In genomic region chr2:218985021-218985324, GRCh38 we compare ENCODE assay signal across 10 cellular contexts. TPM values are rescaled to one million over a fixed set of nuclear protein-coding genes. Genes with fewer than 3 reads are reported as not detected.
A peak's percentile ranks its signal among the peaks of the same experiment; 100 is the strongest.
DNase-seq lines count a peak whose midpoint lies in the region; TF ChIP-seq lines count a peak whose summit lies in the region.
"Had no signal": no experiment of that assay in that cellular context is flagged by ENCODE, and none has a peak within 500 bp of the region (broad histone marks: within the 10 kb centered on the region; RNA-seq: fewer than 3 reads in every experiment).

Gene FEV, minus strand, starts transcription at chr2:218985184. Its CDS starts 109 bp downstream, at chr2:218985075.

- peak within 1 kb of the TSS; percentile 41 for H3K4me3 ChIP-seq in NT2/D1 (ENCODE audit: insufficient read length, low read depth)
- H3K4me3 ChIP-seq in iPS-18c (ENCODE audit: insufficient read depth, low read depth, low read length): peak within 1 kb of the TSS; percentile 34
- peak within 1 kb of the TSS; percentile 9 to 37 (median 13) for H3K4me3 ChIP-seq in stomach

- no peak within 1 kb of the TSS for H3K4me3 Mint-ChIP-seq in activated naive CD4-positive, alpha-beta T cell treated with anti-CD3 and anti-CD28 coated beads, Interleukin-2, amount 10 ng/mL, durations not matched to agents 7 days and 5 days
- H3K4me3 Mint-ChIP-seq in osteocyte (ENCODE audit: unreplicated experiment): no peak within 1 kb of the TSS

- peak within 1 kb of the TSS; percentile 52 for H3K27ac Mint-ChIP-seq in activated naive CD4-positive, alpha-beta T cell treated with anti-CD3 and anti-CD28 coated beads, Interleukin-2, amount 10 ng/mL, durations not matched to agents 7 days and 5 days
- no peak within 1 kb of the TSS for H3K27ac Mint-ChIP-seq in osteocyte (ENCODE audit: unreplicated experiment)

- WGBS in stomach, 5 donors: 0 to 2% (median 0%) methylated on average over 11 to 32 of the region's 32 CpGs

- CTCF ChIA-PET in activated naive CD4-positive, alpha-beta T cell treated with anti-CD3 and anti-CD28 coated beads, Interleukin-2, amount 10 ng/mL, durations not matched to agents 7 days and 5 days (lab: Charles Lee): no interaction called here

- H3K4me1 Mint-ChIP-seq in activated naive CD4-positive, alpha-beta T cell treated with anti-CD3 and anti-CD28 coated beads, Interleukin-2, amount 10 ng/mL, durations not matched to agents 7 days and 5 days: peaks cover 25% of the 10 kb centered on the region
- peaks cover 25% of the 10 kb centered on the region for H3K4me1 Mint-ChIP-seq in osteocyte (ENCODE audit: unreplicated experiment)

- TF ChIP-seq EP300 in stomach (IDR thresholded peaks at IDR 0.05): no peak

- intact Hi-C loops in stomach (cut with DNase I; ENCODE audit: low total_unique reads): no loop called here

- peaks cover 98% of the 10 kb centered on the region for H3K27me3 Mint-ChIP-seq in activated naive CD4-positive, alpha-beta T cell treated with anti-CD3 and anti-CD28 coated beads, Interleukin-2, amount 10 ng/mL, durations not matched to agents 7 days and 5 days
- H3K27me3 Mint-ChIP-seq in osteocyte (ENCODE audit: unreplicated experiment): peaks cover 80% of the 10 kb centered on the region

- no peaks in the 10 kb centered on the region for H3K9me3 Mint-ChIP-seq in activated naive CD4-positive, alpha-beta T cell treated with anti-CD3 and anti-CD28 coated beads, Interleukin-2, amount 10 ng/mL, durations not matched to agents 7 days and 5 days
- no peaks in the 10 kb centered on the region for H3K9me3 Mint-ChIP-seq in osteocyte (ENCODE audit: unreplicated experiment)

- DNase-seq in activated naive CD4-positive, alpha-beta T cell treated with anti-CD3 and anti-CD28 coated beads, Interleukin-2, amount 10 ng/mL, durations not matched to agents 7 days and 5 days: no peak
- no peak for DNase-seq in activated naive CD4-positive, alpha-beta T cell treated with Interleukin-2 at 50 U/mL for 16 hours
- DNase-seq in NT2/D1 (ENCODE audit: low read depth, low spot score) (no peak), stomach (no peak), hypothalamus (lab: John Stamatoyannopoulos, UW) (no peak), NCI-H226 (no peak), osteocyte (ENCODE audit: extremely low spot score, unreplicated experiment) (no peak)
- DNase-seq: activated naive CD4-positive, alpha-beta T cell treated with anti-CD3 and anti-CD28 coated beads, Interleukin-2, amount 50 U/mL, for 16 hours had no signal

- H3K36me3 ChIP-seq in NT2/D1 (ENCODE audit: insufficient read depth, insufficient read length, low read length) (no peaks in the 10 kb centered on the region), stomach (no peaks in the 10 kb centered on the region)

- peaks cover 4% of the 10 kb centered on the region for H3K36me3 Mint-ChIP-seq in activated naive CD4-positive, alpha-beta T cell treated with anti-CD3 and anti-CD28 coated beads, Interleukin-2, amount 10 ng/mL, durations not matched to agents 7 days and 5 days
- no peaks in the 10 kb centered on the region for H3K36me3 Mint-ChIP-seq in osteocyte (ENCODE audit: unreplicated experiment)

- no peaks in the 10 kb centered on the region for H3K9me3 ChIP-seq in NT2/D1 (ENCODE audit: insufficient read depth, low read length)
- peaks cover 3% of the 10 kb centered on the region for H3K9me3 ChIP-seq in iPS-18c (ENCODE audit: control insufficient read depth, insufficient read depth, low read length)
- H3K9me3 ChIP-seq in stomach: no peaks in the 10 kb centered on the region

- H3K4me1 ChIP-seq in NT2/D1 (ENCODE audit: insufficient read depth, insufficient read length) (peaks cover 20% of the 10 kb centered on the region), stomach (peaks cover 37 to 55% (median 48%) of the 10 kb centered on the region in 4 donors)

- H3K27me3 ChIP-seq in NT2/D1 (ENCODE audit: insufficient read depth, insufficient read length) (peaks cover 96% of the 10 kb centered on the region), stomach (peaks cover 59 to 100% (median 99%) of the 10 kb centered on the region in 3 donors)

- H3K9ac ChIP-seq in NT2/D1 (ENCODE audit: insufficient read length, low read depth): peak within 1 kb of the TSS; percentile 37

- TF ChIP-seq CTCF in stomach (IDR thresholded peaks at IDR 0.05): no peak
- TF ChIP-seq CTCF in osteocyte (IDR thresholded peaks at IDR 0.05): no peak

- no peak within 1 kb of the TSS for H3K27ac ChIP-seq in stomach

- no peak for TF ChIP-seq POLR2A in stomach (IDR thresholded peaks at IDR 0.05)

RNA-seq across cellular contexts. Expression of gene FEV, which starts in this region (rescaled TPM):
- total RNA-seq in stomach (1 to 10 TPM in 1 of 5 donors, not detected in 4; 1.3 TPM), osteocyte (not detected in 2 replicates)
- polyA plus RNA-seq in stomach: 1 to 10 TPM in 1 of 3 donors, under 1 TPM in 2; 0.28 to 6.4 (median 0.87) TPM
- total RNA-seq: posterior vena cava had no signal
